ENCODE assay signal across 17 cellular contexts in genomic region chr2:62114564-62114963, GRCh38.
DNase-seq lines count a peak whose midpoint lies in the region; ATAC-seq, FAIRE-seq and TF ChIP-seq lines count a peak whose summit lies in the region.
"Had no signal": no experiment of that assay in that cellular context is flagged by ENCODE, and none has a peak within 500 bp of the region (broad histone marks: within the 10 kb centered on the region; RNA-seq: fewer than 3 reads in every experiment).

No MANE protein-coding gene starts in this region.

- no peak overlapping the region for H3K27ac Mint-ChIP-seq in Caco-2 (ENCODE audit: unreplicated experiment)
- H3K27ac Mint-ChIP-seq: activated naive CD4-positive, alpha-beta T cell treated with anti-CD3 and anti-CD28 coated beads for 36 hours; CD8-positive, alpha-beta T cell; stimulated activated naive CD8-positive, alpha-beta T cell treated with anti-CD3 and anti-CD28 coated beads, Interleukin-15, Interleukin-2, amounts not matched to agents 100 ng/mL and 50 ng/mL, for 24 hours had no signal

- no peak overlapping the region for H3K23ac ChIP-seq in neuronal stem cell (ENCODE audit: low read depth, low read length, poor library complexity)

- 58 to 63% methylated on average over 5 of the region's 5 CpGs for WGBS in pancreas, 2 donors
- WGBS in neuronal stem cell (ENCODE audit: extremely low coverage in 2 of 2, insufficient read length in 2 of 2, insufficient replicate concordance in 1 of 2), 2 donors = no CpG with 5 or more reads among the region's 5 CpGs
- WGBS in small intestine, 3 donors = 82 to 87% (median 86%) methylated on average over 5 of the region's 5 CpGs

- DNase-seq in ELF-1 (ENCODE audit: low read depth, low spot score) (peak; percentile 36), OCI-M1 (lab: John Stamatoyannopoulos, UW) (peak; percentile 16), cardiac muscle cell (ENCODE audit: low read depth in 1 of 2, low spot score in 1 of 2) (peak in 1 of 2 donors; percentile 71), pancreas (no peak), neuronal stem cell (ENCODE audit: low spot score) (no peak), small intestine (no peak), GOT3 (lab: John Stamatoyannopoulos, UW) (no peak), Caco-2 (no peak)
- DNase-seq: activated CD4-positive, alpha-beta T cell treated with anti-CD3 and anti-CD28 coated beads, Interleukin-2, amount 50 U/mL, for 4 hours; activated naive CD4-positive, alpha-beta T cell treated with anti-CD3 and anti-CD28 coated beads for 36 hours; CD8-positive, alpha-beta T cell; EL; NCI-H2081 treated with DMSO at 0.1 percent for 48 hours; NCI-H82; right lobe of liver; RPMI8226 had no signal

- FAIRE-seq in pancreas (lab: Jason Lieb, UNC) (no peak), small intestine (lab: Jason Lieb, UNC) (no peak)

- peak in 3 of 4 donors; percentile 62 to 76 (median 70) for ATAC-seq in pancreas
- ATAC-seq: CD8-positive, alpha-beta T cell; right lobe of liver had no signal

- H3K27me3 Mint-ChIP-seq in Caco-2 (ENCODE audit: insufficient read depth, unreplicated experiment) = no peaks in the 10 kb centered on the region
- H3K27me3 Mint-ChIP-seq: stimulated activated naive CD8-positive, alpha-beta T cell treated with anti-CD3 and anti-CD28 coated beads, Interleukin-15, Interleukin-2, amounts not matched to agents 100 ng/mL and 50 ng/mL, for 24 hours had no signal

- no peaks in the 10 kb centered on the region for H3K36me3 Mint-ChIP-seq in Caco-2 (ENCODE audit: insufficient read depth, unreplicated experiment)

- H3K14ac ChIP-seq in neuronal stem cell (ENCODE audit: low read length) = no peak overlapping the region

- CTCF ChIA-PET in Caco-2 (lab: Charles Lee) = no interaction called here

- no peak overlapping the region for H2BK5ac ChIP-seq in neuronal stem cell (ENCODE audit: low read length)

- BruUV-seq in Caco-2 (replicated peaks; lab: Mats Ljungman, UMichigan) = no TSS peak

- H4K91ac ChIP-seq in neuronal stem cell (ENCODE audit: low read depth, low read length, poor library complexity) = no peak overlapping the region

- H3K27me3 ChIP-seq in cardiac muscle cell = no peaks in the 10 kb centered on the region
- no peaks in the 10 kb centered on the region for H3K27me3 ChIP-seq in pancreas
- no peaks in the 10 kb centered on the region for H3K27me3 ChIP-seq in neuronal stem cell (ENCODE audit: control insufficient read depth in 3 of 3, insufficient read depth in 3 of 3, low read depth in 1 of 3, low read length in 3 of 3)
- no peaks in the 10 kb centered on the region for H3K27me3 ChIP-seq in small intestine (ENCODE audit: control insufficient read depth in 2 of 2, insufficient read depth in 2 of 2, low read length in 2 of 2)
- H3K27me3 ChIP-seq in Caco-2 (replicated peaks; ENCODE audit: control insufficient read depth, insufficient read depth, low read length) = no peaks in the 10 kb centered on the region
- H3K27me3 ChIP-seq: right lobe of liver had no signal

- POLR2A ChIA-PET in Caco-2 (lab: Charles Lee) = no interaction called here

- no peak overlapping the region for H3K4me3 ChIP-seq in cardiac muscle cell
- H3K4me3 ChIP-seq in pancreas = no peak overlapping the region
- no peak overlapping the region for H3K4me3 ChIP-seq in neuronal stem cell (ENCODE audit: low read length in 2 of 2)
- no peak overlapping the region for H3K4me3 ChIP-seq in small intestine (ENCODE audit: low read depth in 1 of 2, low read length in 2 of 2)
- no peak overlapping the region for H3K4me3 ChIP-seq in Caco-2 (ENCODE audit: low read depth, low read length)
- H3K4me3 ChIP-seq: right lobe of liver had no signal

- H4K8ac ChIP-seq in neuronal stem cell (ENCODE audit: low read depth, low read length) = no peak overlapping the region

- no peak overlapping the region for H2AK5ac ChIP-seq in neuronal stem cell (ENCODE audit: low read depth, low read length)

- H2BK12ac ChIP-seq in neuronal stem cell (ENCODE audit: low read length) = no peak overlapping the region

- H3K36me3 ChIP-seq in cardiac muscle cell (no peaks in the 10 kb centered on the region), pancreas (no peaks in the 10 kb centered on the region), neuronal stem cell (replicated peaks in 1 of 2; ENCODE audit: control insufficient read depth in 2 of 2, insufficient read depth in 2 of 2, low read length in 2 of 2) (no peaks in the 10 kb centered on the region), small intestine (ENCODE audit: control insufficient read depth in 2 of 2, insufficient read depth in 2 of 2, low read length in 2 of 2) (no peaks in the 10 kb centered on the region), Caco-2 (ENCODE audit: control insufficient read depth, insufficient read depth, low read length) (no peaks in the 10 kb centered on the region)
- H3K36me3 ChIP-seq: right lobe of liver had no signal

- H3K9me3 Mint-ChIP-seq in Caco-2 (ENCODE audit: unreplicated experiment) = no peaks in the 10 kb centered on the region
- H3K9me3 Mint-ChIP-seq: activated naive CD4-positive, alpha-beta T cell treated with anti-CD3 and anti-CD28 coated beads for 36 hours; CD8-positive, alpha-beta T cell; stimulated activated naive CD8-positive, alpha-beta T cell treated with anti-CD3 and anti-CD28 coated beads, Interleukin-15, Interleukin-2, amounts not matched to agents 100 ng/mL and 50 ng/mL, for 24 hours had no signal

- no peak overlapping the region for H2BK15ac ChIP-seq in neuronal stem cell (ENCODE audit: low read length)

- no peaks in the 10 kb centered on the region for H3K79me1 ChIP-seq in neuronal stem cell (ENCODE audit: low read depth, low read length)

- H3K27ac ChIP-seq in cardiac muscle cell (peak overlapping the region; percentile 15), pancreas (no peak overlapping the region), neuronal stem cell (replicated peaks; ENCODE audit: low read length) (no peak overlapping the region), small intestine (ENCODE audit: low read depth in 1 of 2, low read length in 1 of 2) (no peak overlapping the region)
- H3K27ac ChIP-seq: right lobe of liver had no signal

- peaks cover 13% of the 10 kb centered on the region for H3K4me1 ChIP-seq in cardiac muscle cell (ENCODE audit: low read depth)
- peaks cover 0 to 15% (median 8%) of the 10 kb centered on the region in 3 donors for H3K4me1 ChIP-seq in pancreas
- peaks cover 6 to 12% of the 10 kb centered on the region in 2 donors for H3K4me1 ChIP-seq in neuronal stem cell (ENCODE audit: control insufficient read depth in 2 of 2, insufficient read depth in 1 of 2, low read depth in 1 of 2, low read length in 2 of 2)
- peaks cover 3 to 6% of the 10 kb centered on the region in 2 donors for H3K4me1 ChIP-seq in small intestine (ENCODE audit: control insufficient read depth in 2 of 2, insufficient read depth in 1 of 2, low read depth in 1 of 2, low read length in 1 of 2)
- peaks cover 7% of the 10 kb centered on the region for H3K4me1 ChIP-seq in Caco-2
- H3K4me1 ChIP-seq: right lobe of liver had no signal

- no peak overlapping the region for H3K4me2 ChIP-seq in neuronal stem cell (ENCODE audit: insufficient read depth, low read length, poor library complexity, severe bottlenecking)

- TF ChIP-seq CTCF in cardiac muscle cell (IDR thresholded peaks at IDR 0.05; ENCODE audit: low read depth, low read length) (no peak), pancreas (IDR thresholded peaks at IDR 0.05) (no peak), Caco-2 (IDR thresholded peaks at IDR 0.05; ENCODE audit: insufficient read depth in 1 of 2, low read depth in 1 of 2, low read length in 1 of 2, severe bottlenecking in 1 of 2, unreplicated experiment in 1 of 2) (no peak)

- H3K9ac ChIP-seq in neuronal stem cell (ENCODE audit: low read depth, low read length, poor library complexity) = no peak overlapping the region

- H3K18ac ChIP-seq in neuronal stem cell (ENCODE audit: low read length) = no peak overlapping the region

- intact Hi-C loops in pancreas (cut with DNase I) = no loop called here
- intact Hi-C loops in Caco-2 (cut with micrococcal nuclease; ENCODE audit: unreplicated experiment) = no loop called here

- H3K4me1 Mint-ChIP-seq in Caco-2 (ENCODE audit: low read depth, unreplicated experiment) = peaks cover 13% of the 10 kb centered on the region

- H3K4me3 Mint-ChIP-seq in Caco-2 (ENCODE audit: unreplicated experiment) = no peak overlapping the region
- H3K4me3 Mint-ChIP-seq: activated naive CD4-positive, alpha-beta T cell treated with anti-CD3 and anti-CD28 coated beads for 36 hours; CD8-positive, alpha-beta T cell; stimulated activated naive CD8-positive, alpha-beta T cell treated with anti-CD3 and anti-CD28 coated beads, Interleukin-15, Interleukin-2, amounts not matched to agents 100 ng/mL and 50 ng/mL, for 24 hours had no signal

- H3K9me3 ChIP-seq in cardiac muscle cell (ENCODE audit: low read depth) = no peaks in the 10 kb centered on the region
- no peaks in the 10 kb centered on the region for H3K9me3 ChIP-seq in pancreas
- H3K9me3 ChIP-seq in neuronal stem cell (replicated peaks in 1 of 2; ENCODE audit: control insufficient read depth in 2 of 2, insufficient read depth in 1 of 2, low read depth in 1 of 2, low read length in 2 of 2) = no peaks in the 10 kb centered on the region
- no peaks in the 10 kb centered on the region for H3K9me3 ChIP-seq in small intestine (ENCODE audit: control insufficient read depth, low read depth)
- H3K9me3 ChIP-seq in Caco-2 = no peaks in the 10 kb centered on the region
- H3K9me3 ChIP-seq: right lobe of liver had no signal

- H2AFZ ChIP-seq in neuronal stem cell (ENCODE audit: low read length) = no peak overlapping the region

- no peak overlapping the region for H3K4ac ChIP-seq in neuronal stem cell (ENCODE audit: low read length)

- no peak overlapping the region for H2BK120ac ChIP-seq in neuronal stem cell (ENCODE audit: low read depth, low read length)

Comparison
In these comparisons a context has a peak if more than half of its experiments do, and no peak if none do; other contexts are left out.
1. DNase-seq: peak in ELF-1 (single experiment) and OCI-M1 (single experiment); none in pancreas (0 of 6), neuronal stem cell (single experiment), small intestine (single experiment), GOT3 (single experiment) and Caco-2 (0 of 2).